Comparison of ENCODE assay signal across 8 cellular contexts in the genomic region with DNA sequence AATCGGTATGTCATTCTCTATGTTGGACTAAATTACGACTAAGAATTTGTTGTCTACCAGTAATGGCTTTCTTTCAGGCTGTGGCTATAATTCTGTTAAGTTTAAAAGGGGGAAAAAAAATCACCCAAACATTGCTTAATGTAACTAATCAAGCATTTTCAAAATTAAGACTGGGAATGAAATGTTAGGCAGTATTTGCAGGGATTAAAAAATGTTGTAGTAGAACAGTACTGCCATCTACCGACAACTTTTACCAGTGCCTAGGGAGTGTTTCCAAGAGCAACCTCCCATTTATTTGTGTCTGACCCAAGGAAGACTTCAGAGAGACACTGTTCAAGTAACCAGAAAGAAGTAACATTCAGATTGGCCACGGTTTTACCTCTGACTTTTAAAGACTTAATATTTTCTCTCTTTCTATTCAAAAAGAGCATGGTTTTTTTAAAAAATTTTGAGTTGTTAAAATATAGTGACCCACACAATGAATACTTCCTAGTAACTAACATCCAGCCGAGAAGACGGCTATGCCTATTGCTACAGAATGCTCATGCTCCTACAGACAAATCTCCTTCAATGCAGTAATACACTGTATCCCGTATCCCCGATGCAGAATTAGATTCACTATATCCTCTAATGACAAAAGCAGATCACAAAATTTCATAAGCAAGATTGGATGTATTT.
DNase-seq lines count a peak whose midpoint lies in the region; FAIRE-seq and TF ChIP-seq lines count a peak whose summit lies in the region.

No MANE protein-coding gene starts in this region.

- FAIRE-seq in GM12891 (lab: Jason Lieb, UNC) = peak; percentile 79

- no peaks in the 10 kb centered on the region for H3K79me2 ChIP-seq in KMS-11 (ENCODE audit: insufficient read depth, low read depth)

- H3K27ac ChIP-seq in AG04450 (ENCODE audit: low read depth, low read length) (no peak overlapping the region), KMS-11 (no peak overlapping the region)

- H4K20me1 ChIP-seq in KMS-11 (ENCODE audit: insufficient read depth) = no peaks in the 10 kb centered on the region

- H3K9me3 Mint-ChIP-seq in activated CD4-positive, alpha-beta memory T cell treated with anti-CD3 and anti-CD28 coated beads, Interleukin-2, amount 10 ng/mL, durations not matched to agents 7 days and 5 days = no peaks in the 10 kb centered on the region

- no peaks in the 10 kb centered on the region for H3K27me3 ChIP-seq in AG04450 (ENCODE audit: control insufficient read depth, insufficient read depth, low read length)
- no peaks in the 10 kb centered on the region for H3K27me3 ChIP-seq in KMS-11 (ENCODE audit: insufficient read depth, low read depth)

- TF ChIP-seq CTCF in AG04450 (IDR thresholded peaks at IDR 0.05; ENCODE audit: low read depth, low read length) = peak; percentile 91
- TF ChIP-seq CTCF in KMS-11 (conservative IDR thresholded peaks at IDR 0.05; ENCODE audit: low read depth, low read length) = peak; percentile 71

- CTCF ChIA-PET in AG04450 (lab: Charles Lee) = interaction anchor here (0.7 to 1.0 kb wide), 2 partner anchors 12 to 579 kb away, joined by 3 to 4 read pairs; no protein-coding TSS in a partner anchor
- CTCF ChIA-PET in activated CD4-positive, alpha-beta memory T cell treated with anti-CD3 and anti-CD28 coated beads, Interleukin-2, amount 10 ng/mL, durations not matched to agents 7 days and 5 days (lab: Charles Lee) = interaction anchor here (1.0 to 1.1 kb wide), 2 partner anchors 11 to 17 kb away, joined by 3 to 4 read pairs; no protein-coding TSS in a partner anchor

- no peaks in the 10 kb centered on the region for H3K27me3 Mint-ChIP-seq in activated CD4-positive, alpha-beta memory T cell treated with anti-CD3 and anti-CD28 coated beads, Interleukin-2, amount 10 ng/mL, durations not matched to agents 7 days and 5 days

- H3K27ac Mint-ChIP-seq in activated CD4-positive, alpha-beta memory T cell treated with anti-CD3 and anti-CD28 coated beads, Interleukin-2, amount 10 ng/mL, durations not matched to agents 7 days and 5 days = no peak overlapping the region

- H3K36me3 ChIP-seq in KMS-11 (ENCODE audit: insufficient read depth) = no peaks in the 10 kb centered on the region

- no peaks in the 10 kb centered on the region for H3K36me3 Mint-ChIP-seq in activated CD4-positive, alpha-beta memory T cell treated with anti-CD3 and anti-CD28 coated beads, Interleukin-2, amount 10 ng/mL, durations not matched to agents 7 days and 5 days (ENCODE audit: low read depth)

- H3K4me2 ChIP-seq in KMS-11 = no peak overlapping the region

- no peak overlapping the region for H3K4me3 Mint-ChIP-seq in activated CD4-positive, alpha-beta memory T cell treated with anti-CD3 and anti-CD28 coated beads, Interleukin-2, amount 10 ng/mL, durations not matched to agents 7 days and 5 days

- H3K4me1 Mint-ChIP-seq in activated CD4-positive, alpha-beta memory T cell treated with anti-CD3 and anti-CD28 coated beads, Interleukin-2, amount 10 ng/mL, durations not matched to agents 7 days and 5 days = peaks cover 1% of the 10 kb centered on the region

- H2AFZ ChIP-seq in KMS-11 (ENCODE audit: low read depth) = no peak overlapping the region

- POLR2A ChIA-PET in AG04450 (lab: Yijun Ruan, JAX) = no interaction called here
- POLR2A ChIA-PET in activated CD4-positive, alpha-beta memory T cell treated with anti-CD3 and anti-CD28 coated beads, Interleukin-2, amount 10 ng/mL, durations not matched to agents 7 days and 5 days (lab: Charles Lee) = no interaction called here

- H3K4me1 ChIP-seq in KMS-11 (ENCODE audit: low read depth, poor library complexity, severe bottlenecking) = no peaks in the 10 kb centered on the region

- peak; percentile 60 for DNase-seq in AG04450 (ENCODE audit: low read depth, low spot score)
- peak; percentile 5 for DNase-seq in GM12891 (ENCODE audit: insufficient read length, low spot score)
- peak; percentile 89 for DNase-seq in OCI-M1 (lab: John Stamatoyannopoulos, UW)
- peak; percentile 72 to 78 for DNase-seq in dermis microvascular lymphatic vessel endothelial cell (ENCODE audit: low read depth in 2 of 2)
- peak; percentile 75 to 84 for DNase-seq in lung microvascular endothelial cell (ENCODE audit: low read depth in 2 of 2)
- no peak for DNase-seq in activated CD4-positive, alpha-beta memory T cell treated with anti-CD3 and anti-CD28 coated beads, Interleukin-2, amount 10 ng/mL, durations not matched to agents 7 days and 5 days
- no peak for DNase-seq in GOT3 (lab: John Stamatoyannopoulos, UW)

- TF ChIP-seq POLR2A in GM12891 (IDR thresholded peaks at IDR 0.05; ENCODE audit: low read depth, low read length) = no peak

- no peak overlapping the region for H3K9ac ChIP-seq in KMS-11

- H3K4me3 ChIP-seq in AG04450 (ENCODE audit: low read depth, low read length) = no peak overlapping the region
- no peak overlapping the region for H3K4me3 ChIP-seq in KMS-11 (IDR thresholded peaks at IDR 0.05; ENCODE audit: insufficient read depth, low read depth, low read length)

- no peaks in the 10 kb centered on the region for H3K9me3 ChIP-seq in AG04450 (ENCODE audit: control insufficient read depth, insufficient read depth, low read length)

TF ChIP-seq in GM12891, 5 proteins besides CTCF, POLR2A, EP300 and RAD21:
- TF ChIP-seq POU2F2 (IDR thresholded peaks at IDR 0.05; ENCODE audit: low read depth, low read length) = no peak
- no peak for TF ChIP-seq TAF1 (IDR thresholded peaks at IDR 0.05; ENCODE audit: low read depth, low read length)
- TF ChIP-seq PAX5 (IDR thresholded peaks at IDR 0.05; ENCODE audit: insufficient read depth, low read length, severe bottlenecking) = no peak
- no peak for TF ChIP-seq POLR2AphosphoS5 (IDR thresholded peaks at IDR 0.05; ENCODE audit: low read depth, low read length)
- TF ChIP-seq SPI1 (IDR thresholded peaks at IDR 0.05; ENCODE audit: low read depth, low read length) = no peak

Comparison
In these comparisons a context has a peak if more than half of its experiments do, and no peak if none do; other contexts are left out.
1. DNase-seq: peak in AG04450 (single experiment), GM12891 (single experiment), OCI-M1 (single experiment), dermis microvascular lymphatic vessel endothelial cell (2 of 2) and lung microvascular endothelial cell (2 of 2); none in activated CD4-positive, alpha-beta memory T cell treated with anti-CD3 and anti-CD28 coated beads, Interleukin-2, amount 10 ng/mL, durations not matched to agents 7 days and 5 days (single experiment) and GOT3 (single experiment).